Comparison of ENCODE assay signal across 12 cellular contexts in genomic region chr12:39931857-39932256, GRCh38.
"Had no signal": no experiment of that assay in that cellular context is flagged by ENCODE, and none has a peak within 500 bp of the region (broad histone marks: within the 10 kb centered on the region; RNA-seq: fewer than 3 reads in every experiment).

No MANE protein-coding gene starts in this region.

- DNase-seq: activated CD4-positive, alpha-beta T cell treated with anti-CD3 and anti-CD28 coated beads, Interleukin-2, amount 10 ng/mL, durations not matched to agents 7 days and 5 days; activated CD4-positive, CD25-positive, alpha-beta regulatory T cell; activated naive CD4-positive, alpha-beta T cell treated with anti-CD3 and anti-CD28 coated beads for 36 hours; activated T-cell treated with anti-CD3 and anti-CD28 coated beads for 4 hours; amniotic stem cell; dorsolateral prefrontal cortex; gastrocnemius medialis; kidney glomerular epithelial cell; retina; T-helper 17 cell had no signal

- ATAC-seq: activated T-helper 17 cell treated with anti-CD3 and anti-CD28 coated beads, Interleukin-2, amount 50 U/mL, for 72 hours; gastrocnemius medialis; stimulated activated effector memory CD8-positive, alpha-beta T cell treated with anti-CD3 and anti-CD28 coated beads, Interleukin-12 subunit alpha, Interleukin-12 subunit beta, amount 100 ng/mL, for 72 hours; T-helper 17 cell had no signal
